1 cellular context compared by ENCODE assay signal in genomic region chr11:122059565-122059964, GRCh38.
TF ChIP-seq lines count a peak whose summit lies in the region.

No MANE protein-coding gene starts in this region.

TF ChIP-seq in HCT116, 20 proteins besides CTCF, POLR2A, EP300 and RAD21 (continued from another document):
- TF ChIP-seq TCF7L2 (IDR thresholded peaks at IDR 0.05; ENCODE audit: borderline replicate concordance, extremely low read depth, insufficient read depth, insufficient read length) (no peak), MAX (IDR thresholded peaks at IDR 0.05) (no peak)
TF ChIP-seq in HCT116: peak in this region for 4.
